In the genomic region with DNA sequence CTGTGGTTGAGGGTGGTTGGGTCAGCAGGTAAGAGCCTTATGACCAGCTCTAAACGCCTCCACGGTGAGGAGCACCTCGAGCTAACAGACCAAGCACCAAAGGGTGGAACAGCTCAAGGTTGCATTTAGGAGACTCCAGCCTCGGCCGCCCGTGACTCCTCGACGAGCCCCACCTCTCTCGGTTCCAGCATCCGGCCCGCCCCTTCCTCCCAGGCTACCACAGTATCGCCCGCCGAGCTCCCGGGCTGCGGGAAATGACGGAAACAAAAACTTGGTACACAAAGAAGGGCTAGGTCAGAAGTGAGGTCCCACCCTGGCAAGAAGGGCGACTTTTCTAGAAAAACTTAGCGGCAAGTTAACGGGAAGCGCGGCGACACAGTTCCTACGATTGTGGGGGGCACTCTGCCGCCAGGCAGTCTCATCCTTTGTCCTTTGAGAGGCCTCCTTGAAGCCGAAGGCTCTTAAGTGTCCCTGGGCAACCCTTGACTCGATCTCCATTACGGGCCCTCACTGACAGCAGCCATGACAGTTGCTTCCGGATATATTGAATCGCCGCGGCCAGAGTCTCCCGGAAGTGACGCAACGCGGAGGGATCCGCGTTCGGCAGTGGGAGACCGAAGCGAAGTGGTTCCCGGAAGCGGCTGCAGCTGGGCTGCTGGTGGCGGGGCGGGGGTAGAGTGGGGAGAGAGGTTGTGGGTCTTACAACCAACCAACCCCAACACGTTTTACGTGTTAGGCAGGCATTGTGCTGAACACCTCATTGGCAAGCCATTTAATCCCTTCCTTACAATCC, we compare ENCODE assay signal across 1 cellular context.
TF ChIP-seq lines count a peak whose summit lies in the region.

No MANE protein-coding gene starts in this region.

TF ChIP-seq in K562, 482 proteins besides CTCF, POLR2A, EP300 and RAD21 (continued from another document and continues in another):
- TF ChIP-seq, protein P1, sequence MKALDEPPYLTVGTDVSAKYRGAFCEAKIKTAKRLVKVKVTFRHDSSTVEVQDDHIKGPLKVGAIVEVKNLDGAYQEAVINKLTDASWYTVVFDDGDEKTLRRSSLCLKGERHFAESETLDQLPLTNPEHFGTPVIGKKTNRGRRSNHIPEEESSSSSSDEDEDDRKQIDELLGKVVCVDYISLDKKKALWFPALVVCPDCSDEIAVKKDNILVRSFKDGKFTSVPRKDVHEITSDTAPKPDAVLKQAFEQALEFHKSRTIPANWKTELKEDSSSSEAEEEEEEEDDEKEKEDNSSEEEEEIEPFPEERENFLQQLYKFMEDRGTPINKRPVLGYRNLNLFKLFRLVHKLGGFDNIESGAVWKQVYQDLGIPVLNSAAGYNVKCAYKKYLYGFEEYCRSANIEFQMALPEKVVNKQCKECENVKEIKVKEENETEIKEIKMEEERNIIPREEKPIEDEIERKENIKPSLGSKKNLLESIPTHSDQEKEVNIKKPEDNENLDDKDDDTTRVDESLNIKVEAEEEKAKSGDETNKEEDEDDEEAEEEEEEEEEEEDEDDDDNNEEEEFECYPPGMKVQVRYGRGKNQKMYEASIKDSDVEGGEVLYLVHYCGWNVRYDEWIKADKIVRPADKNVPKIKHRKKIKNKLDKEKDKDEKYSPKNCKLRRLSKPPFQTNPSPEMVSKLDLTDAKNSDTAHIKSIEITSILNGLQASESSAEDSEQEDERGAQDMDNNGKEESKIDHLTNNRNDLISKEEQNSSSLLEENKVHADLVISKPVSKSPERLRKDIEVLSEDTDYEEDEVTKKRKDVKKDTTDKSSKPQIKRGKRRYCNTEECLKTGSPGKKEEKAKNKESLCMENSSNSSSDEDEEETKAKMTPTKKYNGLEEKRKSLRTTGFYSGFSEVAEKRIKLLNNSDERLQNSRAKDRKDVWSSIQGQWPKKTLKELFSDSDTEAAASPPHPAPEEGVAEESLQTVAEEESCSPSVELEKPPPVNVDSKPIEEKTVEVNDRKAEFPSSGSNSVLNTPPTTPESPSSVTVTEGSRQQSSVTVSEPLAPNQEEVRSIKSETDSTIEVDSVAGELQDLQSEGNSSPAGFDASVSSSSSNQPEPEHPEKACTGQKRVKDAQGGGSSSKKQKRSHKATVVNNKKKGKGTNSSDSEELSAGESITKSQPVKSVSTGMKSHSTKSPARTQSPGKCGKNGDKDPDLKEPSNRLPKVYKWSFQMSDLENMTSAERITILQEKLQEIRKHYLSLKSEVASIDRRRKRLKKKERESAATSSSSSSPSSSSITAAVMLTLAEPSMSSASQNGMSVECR (CRISPR knock-in tag; IDR thresholded peaks at IDR 0.05): peak; percentile 83
- TF ChIP-seq, protein P2, sequence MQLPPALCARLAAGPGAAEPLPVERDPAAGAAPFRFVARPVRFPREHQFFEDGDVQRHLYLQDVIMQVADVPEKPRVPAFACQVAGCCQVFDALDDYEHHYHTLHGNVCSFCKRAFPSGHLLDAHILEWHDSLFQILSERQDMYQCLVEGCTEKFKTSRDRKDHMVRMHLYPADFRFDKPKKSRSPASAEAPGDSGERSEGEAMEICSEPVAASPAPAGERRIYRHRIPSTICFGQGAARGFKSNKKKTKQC (CRISPR knock-in tag; IDR thresholded peaks at IDR 0.05): peak; percentile 73
- TF ChIP-seq PTBP1 (IDR thresholded peaks at IDR 0.05; ENCODE audit: low read depth, low read length) (no peak), NR2C2 (CRISPR knock-in tag; IDR thresholded peaks at IDR 0.05) (no peak), NR2C2 (tag; IDR thresholded peaks at IDR 0.05) (peak; percentile 88), L3MBTL2 (IDR thresholded peaks at IDR 0.05) (peak; percentile 35; the same call in 1 of the 2 replicates), PYGO2 (tag; IDR thresholded peaks at IDR 0.05) (no peak), HDAC8 (tag; IDR thresholded peaks at IDR 0.05) (no peak), MTA3 (IDR thresholded peaks at IDR 0.05; ENCODE audit: borderline replicate concordance) (peak; percentile 64; the same call in 1 of the 2 replicates), RHOXF2B (CRISPR knock-in tag; conservative IDR thresholded peaks at IDR 0.05) (no peak), ZNF197 (CRISPR knock-in tag; IDR thresholded peaks at IDR 0.05; ENCODE audit: low read depth) (peak; percentile 79), ZNF274 (IDR thresholded peaks at IDR 0.05; ENCODE audit: borderline replicate concordance, low read depth, low read length) (no peak), POLR2B (IDR thresholded peaks at IDR 0.05; ENCODE audit: low read depth, partially characterized antibody) (peak; percentile 71), ZKSCAN8 (CRISPR knock-in tag; IDR thresholded peaks at IDR 0.05) (no peak), XRCC3 (IDR thresholded peaks at IDR 0.05) (no peak), NUFIP1 (IDR thresholded peaks at IDR 0.05; ENCODE audit: partially characterized antibody) (no peak), ZNF77 (CRISPR knock-in tag; IDR thresholded peaks at IDR 0.05) (no peak), FOXM1 (IDR thresholded peaks at IDR 0.05; ENCODE audit: low read depth) (0 out of 2 replicates have a peak, but pooled peaks have one; percentile 15), FOXM1 (CRISPR knock-in tag; IDR thresholded peaks at IDR 0.05; ENCODE audit: low read depth) (no peak; the same call in 1 of the 2 replicates), ZZZ3 (IDR thresholded peaks at IDR 0.05) (no peak), TCF3 (CRISPR knock-in tag; IDR thresholded peaks at IDR 0.05) (0 out of 2 replicates have a peak, but pooled peaks have one; percentile 16), CCAR2 (IDR thresholded peaks at IDR 0.05; ENCODE audit: low read depth, low read length) (no peak), NBN (IDR thresholded peaks at IDR 0.05; ENCODE audit: low read depth) (peak; percentile 23), RBM34 (IDR thresholded peaks at IDR 0.05; ENCODE audit: borderline replicate concordance, insufficient read depth, low read length) (no peak), TAL1 (IDR thresholded peaks at IDR 0.05) (no peak), POLR2H (tag; IDR thresholded peaks at IDR 0.05; ENCODE audit: low read depth) (peak; percentile 88), NCOA4 (IDR thresholded peaks at IDR 0.05; ENCODE audit: partially characterized antibody) (no peak), ZNF445 (CRISPR knock-in tag; IDR thresholded peaks at IDR 0.05; ENCODE audit: low read depth) (no peak), HMGN3 (IDR thresholded peaks at IDR 0.05; ENCODE audit: borderline replicate concordance, extremely low read depth, insufficient read length, low read depth, low read length) (peak; percentile 52), ZNF592 (IDR thresholded peaks at IDR 0.05) (no peak), POLR2AphosphoS2 (IDR thresholded peaks at IDR 0.05; ENCODE audit: low read length) (no peak), RBBP5 (IDR thresholded peaks at IDR 0.05; ENCODE audit: borderline replicate concordance, insufficient read depth, low read length, poor library complexity, severe bottlenecking) (peak; percentile 58)
- TF ChIP-seq, protein P3, sequence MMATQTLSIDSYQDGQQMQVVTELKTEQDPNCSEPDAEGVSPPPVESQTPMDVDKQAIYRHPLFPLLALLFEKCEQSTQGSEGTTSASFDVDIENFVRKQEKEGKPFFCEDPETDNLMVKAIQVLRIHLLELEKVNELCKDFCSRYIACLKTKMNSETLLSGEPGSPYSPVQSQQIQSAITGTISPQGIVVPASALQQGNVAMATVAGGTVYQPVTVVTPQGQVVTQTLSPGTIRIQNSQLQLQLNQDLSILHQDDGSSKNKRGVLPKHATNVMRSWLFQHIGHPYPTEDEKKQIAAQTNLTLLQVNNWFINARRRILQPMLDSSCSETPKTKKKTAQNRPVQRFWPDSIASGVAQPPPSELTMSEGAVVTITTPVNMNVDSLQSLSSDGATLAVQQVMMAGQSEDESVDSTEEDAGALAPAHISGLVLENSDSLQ (IDR thresholded peaks at IDR 0.05): peak; percentile 73
- TF ChIP-seq, protein P4, sequence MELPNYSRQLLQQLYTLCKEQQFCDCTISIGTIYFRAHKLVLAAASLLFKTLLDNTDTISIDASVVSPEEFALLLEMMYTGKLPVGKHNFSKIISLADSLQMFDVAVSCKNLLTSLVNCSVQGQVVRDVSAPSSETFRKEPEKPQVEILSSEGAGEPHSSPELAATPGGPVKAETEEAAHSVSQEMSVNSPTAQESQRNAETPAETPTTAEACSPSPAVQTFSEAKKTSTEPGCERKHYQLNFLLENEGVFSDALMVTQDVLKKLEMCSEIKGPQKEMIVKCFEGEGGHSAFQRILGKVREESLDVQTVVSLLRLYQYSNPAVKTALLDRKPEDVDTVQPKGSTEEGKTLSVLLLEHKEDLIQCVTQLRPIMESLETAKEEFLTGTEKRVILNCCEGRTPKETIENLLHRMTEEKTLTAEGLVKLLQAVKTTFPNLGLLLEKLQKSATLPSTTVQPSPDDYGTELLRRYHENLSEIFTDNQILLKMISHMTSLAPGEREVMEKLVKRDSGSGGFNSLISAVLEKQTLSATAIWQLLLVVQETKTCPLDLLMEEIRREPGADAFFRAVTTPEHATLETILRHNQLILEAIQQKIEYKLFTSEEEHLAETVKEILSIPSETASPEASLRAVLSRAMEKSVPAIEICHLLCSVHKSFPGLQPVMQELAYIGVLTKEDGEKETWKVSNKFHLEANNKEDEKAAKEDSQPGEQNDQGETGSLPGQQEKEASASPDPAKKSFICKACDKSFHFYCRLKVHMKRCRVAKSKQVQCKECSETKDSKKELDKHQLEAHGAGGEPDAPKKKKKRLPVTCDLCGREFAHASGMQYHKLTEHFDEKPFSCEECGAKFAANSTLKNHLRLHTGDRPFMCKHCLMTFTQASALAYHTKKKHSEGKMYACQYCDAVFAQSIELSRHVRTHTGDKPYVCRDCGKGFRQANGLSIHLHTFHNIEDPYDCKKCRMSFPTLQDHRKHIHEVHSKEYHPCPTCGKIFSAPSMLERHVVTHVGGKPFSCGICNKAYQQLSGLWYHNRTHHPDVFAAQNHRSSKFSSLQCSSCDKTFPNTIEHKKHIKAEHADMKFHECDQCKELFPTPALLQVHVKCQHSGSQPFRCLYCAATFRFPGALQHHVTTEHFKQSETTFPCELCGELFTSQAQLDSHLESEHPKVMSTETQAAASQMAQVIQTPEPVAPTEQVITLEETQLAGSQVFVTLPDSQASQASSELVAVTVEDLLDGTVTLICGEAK (IDR thresholded peaks at IDR 0.05): peak; percentile 94
- TF ChIP-seq, protein P4 (CRISPR knock-in tag; IDR thresholded peaks at IDR 0.05): no peak
- TF ChIP-seq, protein P5, sequence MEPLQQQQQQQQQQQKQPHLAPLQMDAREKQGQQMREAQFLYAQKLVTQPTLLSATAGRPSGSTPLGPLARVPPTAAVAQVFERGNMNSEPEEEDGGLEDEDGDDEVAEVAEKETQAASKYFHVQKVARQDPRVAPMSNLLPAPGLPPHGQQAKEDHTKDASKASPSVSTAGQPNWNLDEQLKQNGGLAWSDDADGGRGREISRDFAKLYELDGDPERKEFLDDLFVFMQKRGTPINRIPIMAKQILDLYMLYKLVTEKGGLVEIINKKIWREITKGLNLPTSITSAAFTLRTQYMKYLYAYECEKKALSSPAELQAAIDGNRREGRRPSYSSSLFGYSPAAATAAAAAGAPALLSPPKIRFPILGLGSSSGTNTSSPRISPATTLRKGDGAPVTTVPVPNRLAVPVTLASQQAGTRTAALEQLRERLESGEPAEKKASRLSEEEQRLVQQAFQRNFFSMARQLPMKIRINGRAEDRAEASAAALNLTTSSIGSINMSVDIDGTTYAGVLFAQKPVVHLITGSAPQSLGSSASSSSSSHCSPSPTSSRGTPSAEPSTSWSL (CRISPR knock-in tag; IDR thresholded peaks at IDR 0.05; ENCODE audit: borderline replicate concordance): no peak
